In genomic region chr2:143392358-143392757, GRCh38 we compare ENCODE assay signal across 22 cellular contexts.
A peak's percentile ranks its signal among the peaks of the same experiment; 100 is the strongest.
DNase-seq lines count a peak whose midpoint lies in the region; ATAC-seq lines count a peak whose summit lies in the region.
"Had no signal": no experiment of that assay in that cellular context is flagged by ENCODE, and none has a peak within 500 bp of the region (broad histone marks: within the 10 kb centered on the region; RNA-seq: fewer than 3 reads in every experiment).

No MANE protein-coding gene starts in this region.

- CTCF ChIA-PET in activated CD4-positive, alpha-beta T cell treated with anti-CD3 and anti-CD28 coated beads for 36 hours (lab: Charles Lee), result interaction anchor here (0.6 kb wide), 2 partner anchors 16 to 57 kb away, joined by 3 read pairs; no protein-coding TSS in a partner anchor

- DNase-seq in activated CD4-positive, alpha-beta T cell treated with anti-CD3 and anti-CD28 coated beads for 36 hours, result no peak
- no peak for DNase-seq in activated CD4-positive, alpha-beta T cell treated with anti-CD3 and anti-CD28 coated beads for 4 hours
- DNase-seq in stimulated activated naive CD8-positive, alpha-beta T cell treated with anti-CD3 and anti-CD28 coated beads, Interleukin-15, amount 100 ng/mL, for 72 hours, result no peak
- no peak for DNase-seq in stimulated activated naive CD8-positive, alpha-beta T cell treated with anti-CD3 and anti-CD28 coated beads, Interleukin-15, Interleukin-2, amounts not matched to agents 100 U/mL and 50 U/mL, for 24 hours
- no peak for DNase-seq in stimulated activated effector memory CD8-positive, alpha-beta T cell treated with anti-CD3 and anti-CD28 coated beads, Interleukin-12 subunit alpha, Interleukin-12 subunit beta, amount 100 ng/mL, for 72 hours (ENCODE audit: low spot score in 2 of 2)
- DNase-seq in NCI-H1092 (lab: John Stamatoyannopoulos, UW) (no peak), T-helper 2 cell (no peak)
- DNase-seq: AML-193; CD4-positive, alpha-beta memory T cell; CD8-positive, alpha-beta memory T cell; COR-L47; DMS 273 treated with DMSO at 0.1 percent for 48 hours; DMS153; DMS53; DMS79; DND-41; EL; GDM1 had no signal

- peaks cover 22% of the 10 kb centered on the region for H3K36me3 Mint-ChIP-seq in activated CD4-positive, alpha-beta T cell treated with anti-CD3 and anti-CD28 coated beads for 36 hours (ENCODE audit: low read depth)
- peaks cover 17% of the 10 kb centered on the region for H3K36me3 Mint-ChIP-seq in activated T-helper 17 cell treated with anti-CD3 and anti-CD28 coated beads, Interleukin-2, amount 50 U/mL, for 72 hours (ENCODE audit: low read depth)
- peaks cover 11% of the 10 kb centered on the region for H3K36me3 Mint-ChIP-seq in stimulated activated effector memory CD8-positive, alpha-beta T cell treated with anti-CD3 and anti-CD28 coated beads, Interleukin-12 subunit alpha, Interleukin-12 subunit beta, amount 100 ng/mL, for 72 hours

- peak; percentile 73 for ATAC-seq in activated CD4-positive, alpha-beta T cell treated with anti-CD3 and anti-CD28 coated beads for 36 hours
- peak; percentile 48 for ATAC-seq in stimulated activated naive CD8-positive, alpha-beta T cell treated with anti-CD3 and anti-CD28 coated beads, Interleukin-15, amount 100 ng/mL, for 72 hours
- no peak for ATAC-seq in stimulated activated naive CD8-positive, alpha-beta T cell treated with anti-CD3 and anti-CD28 coated beads, Interleukin-15, Interleukin-2, amounts not matched to agents 100 U/mL and 50 U/mL, for 24 hours
- peak; percentile 55 for ATAC-seq in activated T-helper 17 cell treated with anti-CD3 and anti-CD28 coated beads, Interleukin-2, amount 50 U/mL, for 72 hours (replicated peaks)
- ATAC-seq in stimulated activated effector memory CD8-positive, alpha-beta T cell treated with anti-CD3 and anti-CD28 coated beads, Interleukin-12 subunit alpha, Interleukin-12 subunit beta, amount 100 ng/mL, for 72 hours, result peak; percentile 87
- ATAC-seq: A549, GM12878 had no signal

- H3K27me3 Mint-ChIP-seq in activated CD4-positive, alpha-beta T cell treated with anti-CD3 and anti-CD28 coated beads for 36 hours, result no peaks in the 10 kb centered on the region
- H3K27me3 Mint-ChIP-seq in stimulated activated naive CD8-positive, alpha-beta T cell treated with anti-CD3 and anti-CD28 coated beads, Interleukin-15, amount 100 ng/mL, for 72 hours, result no peaks in the 10 kb centered on the region
- no peaks in the 10 kb centered on the region for H3K27me3 Mint-ChIP-seq in activated T-helper 17 cell treated with anti-CD3 and anti-CD28 coated beads, Interleukin-2, amount 50 U/mL, for 72 hours
- H3K27me3 Mint-ChIP-seq: B cell; CD4-positive, alpha-beta memory T cell; CD8-positive, alpha-beta memory T cell had no signal

- no peak overlapping the region for H3K4me3 Mint-ChIP-seq in activated CD4-positive, alpha-beta T cell treated with anti-CD3 and anti-CD28 coated beads for 36 hours
- H3K4me3 Mint-ChIP-seq in stimulated activated naive CD8-positive, alpha-beta T cell treated with anti-CD3 and anti-CD28 coated beads, Interleukin-15, amount 100 ng/mL, for 72 hours, result no peak overlapping the region
- H3K4me3 Mint-ChIP-seq in activated T-helper 17 cell treated with anti-CD3 and anti-CD28 coated beads, Interleukin-2, amount 50 U/mL, for 72 hours, result no peak overlapping the region
- no peak overlapping the region for H3K4me3 Mint-ChIP-seq in stimulated activated effector memory CD8-positive, alpha-beta T cell treated with anti-CD3 and anti-CD28 coated beads, Interleukin-12 subunit alpha, Interleukin-12 subunit beta, amount 100 ng/mL, for 72 hours
- H3K4me3 Mint-ChIP-seq: B cell; CD4-positive, alpha-beta memory T cell; CD8-positive, alpha-beta memory T cell had no signal

- intact Hi-C loops in activated CD4-positive, alpha-beta T cell treated with anti-CD3 and anti-CD28 coated beads for 36 hours (cut with DNase I, micrococcal nuclease), result no loop called here

- POLR2A ChIA-PET in activated CD4-positive, alpha-beta T cell treated with anti-CD3 and anti-CD28 coated beads for 36 hours (lab: Charles Lee), result no interaction called here

- H3K9me3 Mint-ChIP-seq in activated CD4-positive, alpha-beta T cell treated with anti-CD3 and anti-CD28 coated beads for 36 hours (ENCODE audit: low read depth), result no peaks in the 10 kb centered on the region
- no peaks in the 10 kb centered on the region for H3K9me3 Mint-ChIP-seq in stimulated activated naive CD8-positive, alpha-beta T cell treated with anti-CD3 and anti-CD28 coated beads, Interleukin-15, amount 100 ng/mL, for 72 hours
- H3K9me3 Mint-ChIP-seq in activated T-helper 17 cell treated with anti-CD3 and anti-CD28 coated beads, Interleukin-2, amount 50 U/mL, for 72 hours, result no peaks in the 10 kb centered on the region
- H3K9me3 Mint-ChIP-seq in stimulated activated effector memory CD8-positive, alpha-beta T cell treated with anti-CD3 and anti-CD28 coated beads, Interleukin-12 subunit alpha, Interleukin-12 subunit beta, amount 100 ng/mL, for 72 hours, result no peaks in the 10 kb centered on the region
- H3K9me3 Mint-ChIP-seq: CD4-positive, alpha-beta memory T cell; CD8-positive, alpha-beta memory T cell had no signal

- no peak overlapping the region for H3K27ac Mint-ChIP-seq in activated CD4-positive, alpha-beta T cell treated with anti-CD3 and anti-CD28 coated beads for 36 hours
- peak overlapping the region in 1 of 2 donors; percentile 37 for H3K27ac Mint-ChIP-seq in stimulated activated naive CD8-positive, alpha-beta T cell treated with anti-CD3 and anti-CD28 coated beads, Interleukin-15, amount 100 ng/mL, for 72 hours
- no peak overlapping the region for H3K27ac Mint-ChIP-seq in activated T-helper 17 cell treated with anti-CD3 and anti-CD28 coated beads, Interleukin-2, amount 50 U/mL, for 72 hours
- peak overlapping the region; percentile 50 for H3K27ac Mint-ChIP-seq in stimulated activated effector memory CD8-positive, alpha-beta T cell treated with anti-CD3 and anti-CD28 coated beads, Interleukin-12 subunit alpha, Interleukin-12 subunit beta, amount 100 ng/mL, for 72 hours
- H3K27ac Mint-ChIP-seq: B cell had no signal

- peaks cover 33% of the 10 kb centered on the region for H3K4me1 Mint-ChIP-seq in activated CD4-positive, alpha-beta T cell treated with anti-CD3 and anti-CD28 coated beads for 36 hours
- peaks cover 21% of the 10 kb centered on the region for H3K4me1 Mint-ChIP-seq in stimulated activated naive CD8-positive, alpha-beta T cell treated with anti-CD3 and anti-CD28 coated beads, Interleukin-15, amount 100 ng/mL, for 72 hours
- peaks cover 32% of the 10 kb centered on the region for H3K4me1 Mint-ChIP-seq in activated T-helper 17 cell treated with anti-CD3 and anti-CD28 coated beads, Interleukin-2, amount 50 U/mL, for 72 hours
- peaks cover 25% of the 10 kb centered on the region for H3K4me1 Mint-ChIP-seq in stimulated activated effector memory CD8-positive, alpha-beta T cell treated with anti-CD3 and anti-CD28 coated beads, Interleukin-12 subunit alpha, Interleukin-12 subunit beta, amount 100 ng/mL, for 72 hours
